Comparison of ENCODE assay signal across 1 cellular context in the genomic region with DNA sequence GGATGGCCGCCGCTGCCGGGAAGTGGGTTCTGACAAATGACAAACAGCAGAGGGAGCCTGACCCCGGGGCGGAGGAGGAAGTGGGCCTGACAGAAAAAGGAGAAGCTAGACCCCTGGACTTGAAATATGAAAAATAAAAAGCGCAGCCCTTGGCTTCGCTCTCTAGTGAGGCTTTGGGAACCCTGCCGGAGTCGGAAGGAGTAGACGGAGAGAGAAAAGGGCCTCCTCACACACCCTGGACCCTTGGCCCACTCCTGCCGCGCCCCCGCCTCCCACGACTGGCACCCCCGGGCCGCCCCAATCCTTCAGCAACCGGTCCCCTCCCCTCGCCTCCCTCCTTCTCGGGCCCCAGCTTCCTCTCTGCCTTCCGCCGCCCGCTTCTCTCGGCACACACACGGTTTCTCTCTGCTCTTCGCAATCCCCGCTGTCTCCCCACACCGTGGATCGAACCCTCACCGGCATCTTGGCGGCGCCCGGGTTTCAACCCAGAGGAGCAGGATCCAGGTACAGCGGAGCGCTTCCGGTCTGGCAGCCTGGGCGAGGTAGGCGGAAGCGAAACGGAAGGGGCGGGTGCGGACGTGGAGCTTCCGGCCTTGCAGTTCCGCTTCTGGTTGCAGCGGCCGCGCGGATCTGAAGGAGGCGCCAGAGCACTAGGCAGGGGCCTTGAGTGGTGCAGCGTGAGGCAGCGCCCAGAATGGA.
TF ChIP-seq lines count a peak whose summit lies in the region.

TSS of gene ARPC3 (minus strand) at position 539 of the 699 bp plus-strand sequence. CDS start at position 462, 77 bp downstream.

TF ChIP-seq in HEK293, 187 proteins besides CTCF, POLR2A, EP300 and RAD21 (continued from another document):
- TF ChIP-seq, protein P1, sequence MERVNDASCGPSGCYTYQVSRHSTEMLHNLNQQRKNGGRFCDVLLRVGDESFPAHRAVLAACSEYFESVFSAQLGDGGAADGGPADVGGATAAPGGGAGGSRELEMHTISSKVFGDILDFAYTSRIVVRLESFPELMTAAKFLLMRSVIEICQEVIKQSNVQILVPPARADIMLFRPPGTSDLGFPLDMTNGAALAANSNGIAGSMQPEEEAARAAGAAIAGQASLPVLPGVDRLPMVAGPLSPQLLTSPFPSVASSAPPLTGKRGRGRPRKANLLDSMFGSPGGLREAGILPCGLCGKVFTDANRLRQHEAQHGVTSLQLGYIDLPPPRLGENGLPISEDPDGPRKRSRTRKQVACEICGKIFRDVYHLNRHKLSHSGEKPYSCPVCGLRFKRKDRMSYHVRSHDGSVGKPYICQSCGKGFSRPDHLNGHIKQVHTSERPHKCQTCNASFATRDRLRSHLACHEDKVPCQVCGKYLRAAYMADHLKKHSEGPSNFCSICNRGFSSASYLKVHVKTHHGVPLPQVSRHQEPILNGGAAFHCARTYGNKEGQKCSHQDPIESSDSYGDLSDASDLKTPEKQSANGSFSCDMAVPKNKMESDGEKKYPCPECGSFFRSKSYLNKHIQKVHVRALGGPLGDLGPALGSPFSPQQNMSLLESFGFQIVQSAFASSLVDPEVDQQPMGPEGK (tag by site-specific recombination; IDR thresholded peaks at IDR 0.05), result peak; percentile 94
- TF ChIP-seq ZNF19 (tag by site-specific recombination; IDR thresholded peaks at IDR 0.05; ENCODE audit: low read depth) (no peak), YY1 (tag by site-specific recombination; IDR thresholded peaks at IDR 0.05) (peak; percentile 32), ZNF354C (tag by site-specific recombination; IDR thresholded peaks at IDR 0.05; ENCODE audit: borderline replicate concordance, low read depth) (no peak), AEBP2 (tag by site-specific recombination; IDR thresholded peaks at IDR 0.05; ENCODE audit: borderline replicate concordance) (no peak), ZFHX2 (tag by site-specific recombination; conservative IDR thresholded peaks at IDR 0.05) (peak; percentile 97), ZBTB17 (tag by site-specific recombination; IDR thresholded peaks at IDR 0.05) (peak; percentile 87), ZNF544 (tag by site-specific recombination; IDR thresholded peaks at IDR 0.05) (no peak), ZIC2 (tag by site-specific recombination; IDR thresholded peaks at IDR 0.05) (no peak; the same call in 1 of the 2 replicates), SP2 (tag by site-specific recombination; IDR thresholded peaks at IDR 0.05) (peak; percentile 96), ZNF776 (tag by site-specific recombination; IDR thresholded peaks at IDR 0.05; ENCODE audit: borderline replicate concordance) (no peak), ZNF140 (tag by site-specific recombination; IDR thresholded peaks at IDR 0.05) (no peak), GFI1B (tag by site-specific recombination; IDR thresholded peaks at IDR 0.05) (no peak), ZNF404 (tag by site-specific recombination; IDR thresholded peaks at IDR 0.05) (no peak), ZNF214 (tag by site-specific recombination; IDR thresholded peaks at IDR 0.05; ENCODE audit: borderline replicate concordance) (no peak), ZNF394 (tag by site-specific recombination; IDR thresholded peaks at IDR 0.05; ENCODE audit: borderline replicate concordance) (0 out of 2 replicates have a peak, but pooled peaks have one; percentile 24)
- TF ChIP-seq, protein P2, sequence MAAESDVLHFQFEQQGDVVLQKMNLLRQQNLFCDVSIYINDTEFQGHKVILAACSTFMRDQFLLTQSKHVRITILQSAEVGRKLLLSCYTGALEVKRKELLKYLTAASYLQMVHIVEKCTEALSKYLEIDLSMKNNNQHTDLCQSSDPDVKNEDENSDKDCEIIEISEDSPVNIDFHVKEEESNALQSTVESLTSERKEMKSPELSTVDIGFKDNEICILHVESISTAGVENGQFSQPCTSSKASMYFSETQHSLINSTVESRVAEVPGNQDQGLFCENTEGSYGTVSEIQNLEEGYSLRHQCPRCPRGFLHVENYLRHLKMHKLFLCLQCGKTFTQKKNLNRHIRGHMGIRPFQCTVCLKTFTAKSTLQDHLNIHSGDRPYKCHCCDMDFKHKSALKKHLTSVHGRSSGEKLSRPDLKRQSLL (tag by site-specific recombination; IDR thresholded peaks at IDR 0.05), result peak; percentile 57; the same call in 1 of the 2 replicates
TF ChIP-seq in HEK293: peak in this region for 45.
